Comparison of ENCODE assay signal across 21 cellular contexts in the genomic region with DNA sequence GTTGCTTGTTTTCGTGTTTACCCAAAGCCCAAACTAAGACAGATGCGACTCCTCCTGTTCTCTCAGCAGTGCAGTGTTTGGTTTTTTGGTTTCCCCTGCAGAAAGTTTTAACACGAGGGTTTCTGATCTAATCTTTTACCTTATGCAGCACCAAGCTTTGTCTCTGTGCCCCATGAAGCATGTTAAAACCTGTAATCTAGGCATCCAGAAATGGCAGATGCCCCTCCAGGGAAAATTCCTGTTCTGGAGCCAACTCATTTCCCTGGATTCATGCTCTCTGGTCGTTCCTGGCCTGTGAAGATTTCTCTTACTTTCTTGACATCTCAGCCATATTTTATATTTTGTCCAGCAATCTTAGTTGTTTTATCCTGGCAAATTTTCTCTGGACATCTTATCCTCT.
DNase-seq lines count a peak whose midpoint lies in the region; ATAC-seq, FAIRE-seq and TF ChIP-seq lines count a peak whose summit lies in the region.
"Had no signal": no experiment of that assay in that cellular context is flagged by ENCODE, and none has a peak within 500 bp of the region (broad histone marks: within the 10 kb centered on the region; RNA-seq: fewer than 3 reads in every experiment).

No MANE protein-coding gene starts in this region.

- H3K4me2 ChIP-seq in A549: no peak overlapping the region
- H3K4me2 ChIP-seq in OCI-LY1 (ENCODE audit: low read length): peak overlapping the region; percentile 0; the same call in 1 of the 2 replicates
- no peak overlapping the region for H3K4me2 ChIP-seq in mesendoderm (ENCODE audit: low read length)
- H3K4me2 ChIP-seq: PC-9 had no signal

- no peak for TF ChIP-seq EP300 in A549 (IDR thresholded peaks at IDR 0.05)

- WGBS in A549 (ENCODE audit: missing lambda C conversion rate): 85% methylated on average over 4 of the region's 4 CpGs
- no CpG with 5 or more reads among the region's 4 CpGs for WGBS in mesendoderm (ENCODE audit: extremely low coverage, insufficient coverage, low lambda C conversion rate)

- H3K18ac ChIP-seq in mesendoderm (ENCODE audit: low read length): no peak overlapping the region

- TF ChIP-seq RAD21 in A549 (conservative IDR thresholded peaks at IDR 0.05 in 1 of 2, IDR thresholded peaks at IDR 0.05 in 1 of 2): no peak

- no peak overlapping the region for H3K56ac ChIP-seq in mesendoderm (ENCODE audit: low read length)

- no peak overlapping the region for H4K8ac ChIP-seq in mesendoderm (ENCODE audit: low read depth, low read length)

- no peaks in the 10 kb centered on the region for H4K20me1 ChIP-seq in OCI-LY1 (ENCODE audit: insufficient read depth, low read length)

- no peak overlapping the region for H4K5ac ChIP-seq in mesendoderm (ENCODE audit: low read length)

- no peak for TF ChIP-seq CTCF in A549 (IDR thresholded peaks at IDR 0.05)
- no peak for TF ChIP-seq CTCF in OCI-LY1 (IDR thresholded peaks at IDR 0.05; ENCODE audit: low read length)
- TF ChIP-seq CTCF in bronchial epithelial cell (IDR thresholded peaks at IDR 0.05; ENCODE audit: insufficient read depth, low read length, severe bottlenecking): no peak

- H3K27me3 ChIP-seq in OCI-LY1 (ENCODE audit: insufficient read depth, low read length) (no peaks in the 10 kb centered on the region), bronchial epithelial cell (ENCODE audit: control insufficient read depth, insufficient read depth, low read length) (no peaks in the 10 kb centered on the region), mesendoderm (ENCODE audit: insufficient read depth, low read length, poor library complexity) (no peaks in the 10 kb centered on the region)

- H3K9ac ChIP-seq in OCI-LY1 (ENCODE audit: low read length) (peak overlapping the region; percentile 23), mesendoderm (ENCODE audit: low read length) (no peak overlapping the region)
- H3K9ac ChIP-seq: GM23248 had no signal

- H3K27ac ChIP-seq in A549 (peak overlapping the region; percentile 1 to 4; a peak in 1 of 6 replicates), OCI-LY1 (ENCODE audit: low read depth, low read length, poor library complexity, severe bottlenecking) (peak overlapping the region; percentile 74), mesendoderm (ENCODE audit: low read depth, low read length) (no peak overlapping the region)
- H3K27ac ChIP-seq: GM23248, HL-60, PC-9 had no signal

- no peaks in the 10 kb centered on the region for H3K79me1 ChIP-seq in mesendoderm (ENCODE audit: low read length)

- CTCF ChIA-PET in A549 (lab: Yijun Ruan, JAX): no interaction called here

- H2BK15ac ChIP-seq in mesendoderm (replicated peaks; ENCODE audit: low read depth): no peak overlapping the region

- H3K4me3 ChIP-seq in A549 (no peak overlapping the region), OCI-LY1 (ENCODE audit: low read depth, low read length, poor library complexity, severe bottlenecking) (no peak overlapping the region), bronchial epithelial cell (ENCODE audit: low read depth, low read length) (no peak overlapping the region), mesendoderm (ENCODE audit: low read length) (no peak overlapping the region)
- H3K4me3 ChIP-seq: GM23248, HAP-1, PC-9 had no signal

- FAIRE-seq in A549 (lab: Jason Lieb, UNC) (no peak), bronchial epithelial cell (lab: Jason Lieb, UNC) (no peak)
- FAIRE-seq: A204.1, D721Med had no signal

- H3K4me1 ChIP-seq in A549 (peaks cover 11% of the 10 kb centered on the region), OCI-LY1 (ENCODE audit: insufficient read depth, low read length, severe bottlenecking) (peaks cover 59% of the 10 kb centered on the region), mesendoderm (ENCODE audit: control insufficient read depth, low read depth, low read length) (no peaks in the 10 kb centered on the region)
- H3K4me1 ChIP-seq: HAP-1 had no signal

- H3K9me2 ChIP-seq in OCI-LY1 (ENCODE audit: low read depth, low read length): no peaks in the 10 kb centered on the region

- no peak overlapping the region for H2BK5ac ChIP-seq in mesendoderm (ENCODE audit: low read length)

- POLR2A ChIA-PET in A549 (lab: Yijun Ruan, JAX): no interaction called here

- no peak for TF ChIP-seq POLR2A in A549 (IDR thresholded peaks at IDR 0.05; ENCODE audit: low read length)

- peaks cover 37% of the 10 kb centered on the region for H3K36me3 ChIP-seq in OCI-LY1 (ENCODE audit: insufficient read depth, low read length)
- H3K36me3 ChIP-seq in bronchial epithelial cell (ENCODE audit: control insufficient read depth, insufficient read depth, low read length): no peaks in the 10 kb centered on the region
- no peaks in the 10 kb centered on the region for H3K36me3 ChIP-seq in mesendoderm (ENCODE audit: control insufficient read depth, insufficient read depth, low read length)
- H3K36me3 ChIP-seq: HAP-1 had no signal

- H3K79me2 ChIP-seq in OCI-LY1 (ENCODE audit: insufficient read depth, low read length) (peaks cover 35% of the 10 kb centered on the region), mesendoderm (ENCODE audit: control insufficient read depth, insufficient read depth, low read length) (no peaks in the 10 kb centered on the region)

- no peaks in the 10 kb centered on the region for H3F3A ChIP-seq in OCI-LY1 (ENCODE audit: insufficient read depth, low read length)

- peak overlapping the region; percentile 61 for H2BK120ac ChIP-seq in mesendoderm (ENCODE audit: low read depth, low read length)

- H3K9me3 ChIP-seq in A549 (no peaks in the 10 kb centered on the region), OCI-LY1 (ENCODE audit: low read length) (no peaks in the 10 kb centered on the region)
- H3K9me3 ChIP-seq: HAP-1 had no signal

- no peak overlapping the region for H3K4ac ChIP-seq in mesendoderm (ENCODE audit: low read depth, low read length)

- no peak for ATAC-seq in A549
- no peak for ATAC-seq in GM21423 (IDR thresholded peaks at IDR 0.05; ENCODE audit: unreplicated experiment)
- ATAC-seq in GM21723 (IDR thresholded peaks at IDR 0.05; ENCODE audit: unreplicated experiment): no peak
- ATAC-seq: SK-N-SH treated with all-trans-retinoic acid at 6 μM for 48 hours had no signal

- H2AK5ac ChIP-seq in mesendoderm (ENCODE audit: low read length): no peak overlapping the region

- no peak overlapping the region for H2AFZ ChIP-seq in OCI-LY1 (ENCODE audit: low read length)
- H2AFZ ChIP-seq: GM23248, PC-9 had no signal

- DNase-seq in A549 (ENCODE audit: low read depth in 1 of 2, low spot score in 1 of 2) (no peak), bronchial epithelial cell (ENCODE audit: low read depth) (peak; percentile 76), mesendoderm (no peak), OCI-M2 (lab: John Stamatoyannopoulos, UW; ENCODE audit: unreplicated experiment) (no peak), T-helper 1 cell (no peak)
- DNase-seq: DMS79, GM23248, KBM-7, NCI-H1092 treated with DMSO at 0.1 percent for 48 hours, NCI-H1436 treated with DMSO at 0.1 percent for 48 hours, NCI-H2029 treated with DMSO at 0.1 percent for 48 hours, NCI-H526, PC-9 had no signal

- no peak overlapping the region for H3K23ac ChIP-seq in mesendoderm (ENCODE audit: low read length)

TF ChIP-seq in A549, 52 proteins besides CTCF, POLR2A, EP300 and RAD21:
- TF ChIP-seq RARB (CRISPR knock-in tag; IDR thresholded peaks at IDR 0.05) (no peak), NR3C1 (IDR thresholded peaks at IDR 0.05) (no peak), RCOR1 (IDR thresholded peaks at IDR 0.05; ENCODE audit: low read depth, low read length) (no peak), PHF8 (IDR thresholded peaks at IDR 0.05; ENCODE audit: borderline replicate concordance, low read depth) (no peak), NFE2L2 (conservative IDR thresholded peaks at IDR 0.05; ENCODE audit: low read length) (no peak)
TF ChIP-seq in A549: peak in this region for 0.
